Comparison of ENCODE assay signal across 9 cellular contexts in the genomic region with DNA sequence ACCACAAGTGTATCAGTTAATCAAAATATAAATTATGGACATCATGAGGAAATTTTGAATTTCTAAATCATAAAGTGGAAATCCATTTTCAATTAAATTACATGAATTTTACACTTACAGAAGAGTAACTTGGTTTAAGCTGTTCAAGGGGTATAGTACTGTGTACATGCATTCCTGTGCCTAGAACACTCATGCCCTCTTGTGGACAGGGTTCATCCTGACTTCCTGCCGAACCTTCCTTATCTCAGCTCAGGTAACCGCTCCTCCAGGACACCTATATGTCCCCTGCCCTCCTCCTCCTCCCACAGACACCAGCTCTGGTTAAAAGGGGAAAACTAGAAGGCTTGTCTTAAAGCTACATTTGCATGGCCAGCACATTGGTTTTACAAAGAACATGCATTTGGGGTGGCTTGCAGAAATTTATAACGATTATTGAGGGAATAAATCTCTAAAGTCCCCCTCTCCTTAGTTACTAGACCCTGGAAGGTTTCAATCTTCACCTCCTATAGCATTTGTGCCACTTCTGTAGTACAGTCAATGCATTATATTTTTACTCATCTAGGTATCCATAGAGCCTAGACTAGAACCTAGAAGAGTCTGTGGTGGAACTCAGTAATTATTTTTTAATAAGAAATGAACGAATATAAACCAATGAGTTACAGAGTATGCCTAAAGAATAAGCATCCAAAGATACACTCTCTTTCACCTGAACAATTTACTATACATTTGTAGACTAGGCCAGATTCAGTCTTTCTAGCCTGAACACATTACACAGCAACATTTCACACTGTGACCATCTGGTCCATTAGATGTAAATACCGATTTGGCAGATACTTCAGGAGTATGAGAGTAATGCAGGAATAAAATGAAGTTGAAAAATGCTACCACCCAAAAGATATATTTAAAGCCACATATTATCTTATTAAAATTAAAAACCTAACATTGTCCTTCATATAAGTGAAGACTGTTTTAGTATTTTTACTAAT.
A peak's percentile ranks its signal among the peaks of the same experiment; 100 is the strongest.
DNase-seq lines count a peak whose midpoint lies in the region; ATAC-seq, FAIRE-seq and TF ChIP-seq lines count a peak whose summit lies in the region.
"Had no signal": no experiment of that assay in that cellular context is flagged by ENCODE, and none has a peak within 500 bp of the region (broad histone marks: within the 10 kb centered on the region; RNA-seq: fewer than 3 reads in every experiment).

No MANE protein-coding gene starts in this region.

- H3K27me3 ChIP-seq in esophagus muscularis mucosa (no peaks in the 10 kb centered on the region), small intestine (ENCODE audit: control insufficient read depth in 2 of 2, insufficient read depth in 2 of 2, low read length in 2 of 2) (no peaks in the 10 kb centered on the region)
- H3K27me3 ChIP-seq: BLaER1 had no signal

- H3K36me3 ChIP-seq in esophagus muscularis mucosa (no peaks in the 10 kb centered on the region), small intestine (ENCODE audit: control insufficient read depth in 2 of 2, insufficient read depth in 2 of 2, low read length in 2 of 2) (no peaks in the 10 kb centered on the region)

- H3K4me1 ChIP-seq in esophagus muscularis mucosa (no peaks in the 10 kb centered on the region), small intestine (ENCODE audit: control insufficient read depth in 2 of 2, insufficient read depth in 1 of 2, low read depth in 1 of 2, low read length in 1 of 2) (no peaks in the 10 kb centered on the region)

- peak in 2 of 3 experiments; percentile 21 to 35 for TF ChIP-seq CTCF in esophagus muscularis mucosa (IDR thresholded peaks at IDR 0.05)

- ATAC-seq in GM21576 (IDR thresholded peaks at IDR 0.05; ENCODE audit: unreplicated experiment), result peak; percentile 87

- DNase-seq in NCI-H1417 (lab: John Stamatoyannopoulos, UW) (peak; percentile 49 to 83 (median 77)), NCI-H1417 treated with DMSO at 0.1 percent for 48 hours (lab: John Stamatoyannopoulos, UW) (no peak), OCI-M1 (lab: John Stamatoyannopoulos, UW) (peak; percentile 67), esophagus muscularis mucosa (ENCODE audit: extremely low spot score) (no peak), small intestine (peak; percentile 43), middle frontal gyrus (ENCODE audit: extremely low spot score, low spot score) (no peak)
- DNase-seq in Jurkat, Clone E6-1 (ENCODE audit: low read depth, low spot score), result peak; percentile 52

- no peak overlapping the region for H3K4me3 ChIP-seq in Jurkat, Clone E6-1 (ENCODE audit: low read length)
- H3K4me3 ChIP-seq in esophagus muscularis mucosa (no peak overlapping the region), small intestine (ENCODE audit: low read depth in 1 of 2, low read length in 2 of 2) (no peak overlapping the region)
- H3K4me3 ChIP-seq: BLaER1 had no signal

- WGBS in esophagus muscularis mucosa, result 74% methylated on average over 5 of the region's 5 CpGs
- 41 to 54% (median 51%) methylated on average over 5 of the region's 5 CpGs for WGBS in small intestine, 3 donors

- no peak for TF ChIP-seq EP300 in esophagus muscularis mucosa (IDR thresholded peaks at IDR 0.05)

- no peaks in the 10 kb centered on the region for H3K9me3 ChIP-seq in esophagus muscularis mucosa
- no peaks in the 10 kb centered on the region for H3K9me3 ChIP-seq in small intestine (ENCODE audit: control insufficient read depth, low read depth)
- H3K9me3 ChIP-seq: BLaER1 had no signal

- no peak for TF ChIP-seq POLR2A in esophagus muscularis mucosa (IDR thresholded peaks at IDR 0.05; ENCODE audit: low read depth)

- H3K27ac ChIP-seq in esophagus muscularis mucosa (replicated peaks in 1 of 4) (no peak overlapping the region), small intestine (ENCODE audit: low read depth in 1 of 2, low read length in 1 of 2) (no peak overlapping the region)
- H3K27ac ChIP-seq: BLaER1 had no signal

- no peak for FAIRE-seq in small intestine (lab: Jason Lieb, UNC)

- intact Hi-C loops in esophagus muscularis mucosa (cut with DNase I), result no loop called here

Comparison
In these comparisons a context has a peak if more than half of its experiments do, and no peak if none do; other contexts are left out.
1. DNase-seq: peak in NCI-H1417 (3 of 3), Jurkat, Clone E6-1 (single experiment), OCI-M1 (single experiment) and small intestine (single experiment); none in NCI-H1417 treated with DMSO at 0.1 percent for 48 hours (single experiment), esophagus muscularis mucosa (single experiment) and middle frontal gyrus (single experiment).